Comparison of ENCODE assay signal across 15 cellular contexts in genomic region chr2:47422560-47422959, GRCh38. TPM values are rescaled to one million over a fixed set of nuclear protein-coding genes. Genes with fewer than 3 reads are reported as not detected.
DNase-seq lines count a peak whose midpoint lies in the region; ATAC-seq and TF ChIP-seq lines count a peak whose summit lies in the region.
"Had no signal": no experiment of that assay in that cellular context is flagged by ENCODE, and none has a peak within 500 bp of the region (broad histone marks: within the 10 kb centered on the region; RNA-seq: fewer than 3 reads in every experiment).

No MANE protein-coding gene starts in this region.

- H3K4me3 ChIP-seq in SJSA1: no peak overlapping the region
- no peak overlapping the region for H3K4me3 ChIP-seq in skeletal muscle satellite cell (ENCODE audit: low read length)
- no peak overlapping the region for H3K4me3 ChIP-seq in Peyer's patch
- H3K4me3 ChIP-seq in MG63: no peak overlapping the region
- H3K4me3 ChIP-seq: lower lobe of right lung had no signal

- H3K27ac ChIP-seq in SJSA1: peak overlapping the region; percentile 64
- no peak overlapping the region for H3K27ac ChIP-seq in Peyer's patch
- H3K27ac ChIP-seq: lower lobe of right lung had no signal

- POLR2A ChIA-PET in activated CD4-positive, alpha-beta memory T cell treated with anti-CD3 and anti-CD28 coated beads for 36 hours (lab: Charles Lee): no interaction called here

- no peak for TF ChIP-seq CTCF in Peyer's patch (IDR thresholded peaks at IDR 0.05)

- TF ChIP-seq POLR2A in Peyer's patch (IDR thresholded peaks at IDR 0.05): no peak

- H3K4me1 Mint-ChIP-seq in activated CD4-positive, alpha-beta memory T cell treated with anti-CD3 and anti-CD28 coated beads for 36 hours (ENCODE audit: low read depth): no peaks in the 10 kb centered on the region
- H3K4me1 Mint-ChIP-seq: nephron had no signal

- no peaks in the 10 kb centered on the region for H3K9me3 Mint-ChIP-seq in activated CD4-positive, alpha-beta memory T cell treated with anti-CD3 and anti-CD28 coated beads for 36 hours
- H3K9me3 Mint-ChIP-seq: activated T-cell treated with anti-CD3 and anti-CD28 coated beads, Interleukin-2, amount 50 U/mL, for 4 hours; nephron had no signal

- H3K9ac ChIP-seq in skeletal muscle satellite cell (ENCODE audit: low read depth, low read length): peak overlapping the region; percentile 36

- CTCF ChIA-PET in activated CD4-positive, alpha-beta memory T cell treated with anti-CD3 and anti-CD28 coated beads for 36 hours (lab: Charles Lee): no interaction called here

- H3K4me2 ChIP-seq in skeletal muscle satellite cell (ENCODE audit: low read length): peak overlapping the region; percentile 45

- peaks cover 36% of the 10 kb centered on the region for H3K36me3 ChIP-seq in SJSA1
- H3K36me3 ChIP-seq in skeletal muscle satellite cell (ENCODE audit: insufficient read depth, low read length): peaks cover 3% of the 10 kb centered on the region
- peaks cover 0 to 6% (median 0%) of the 10 kb centered on the region in 3 donors for H3K36me3 ChIP-seq in Peyer's patch
- H3K36me3 ChIP-seq in MG63: peaks cover 53% of the 10 kb centered on the region

- no peaks in the 10 kb centered on the region for H3K9me3 ChIP-seq in SJSA1 (replicated peaks)
- no peaks in the 10 kb centered on the region for H3K9me3 ChIP-seq in skeletal muscle satellite cell (replicated peaks; ENCODE audit: low read length)
- no peaks in the 10 kb centered on the region for H3K9me3 ChIP-seq in Peyer's patch
- H3K9me3 ChIP-seq in MG63: no peaks in the 10 kb centered on the region
- H3K9me3 ChIP-seq: lower lobe of right lung had no signal

- H3K27me3 ChIP-seq in SJSA1 (replicated peaks): no peaks in the 10 kb centered on the region
- H3K27me3 ChIP-seq in skeletal muscle satellite cell (ENCODE audit: control insufficient read depth, insufficient read depth, low read length): no peaks in the 10 kb centered on the region
- no peaks in the 10 kb centered on the region for H3K27me3 ChIP-seq in Peyer's patch
- H3K27me3 ChIP-seq in MG63: no peaks in the 10 kb centered on the region

- intact Hi-C loops in activated CD4-positive, alpha-beta memory T cell treated with anti-CD3 and anti-CD28 coated beads for 36 hours (cut with micrococcal nuclease): no loop called here

- no peak overlapping the region for H3K4me3 Mint-ChIP-seq in activated CD4-positive, alpha-beta memory T cell treated with anti-CD3 and anti-CD28 coated beads for 36 hours
- H3K4me3 Mint-ChIP-seq: activated T-cell treated with anti-CD3 and anti-CD28 coated beads, Interleukin-2, amount 50 U/mL, for 4 hours; nephron had no signal

- no peak for ATAC-seq in GM21390 (IDR thresholded peaks at IDR 0.05; ENCODE audit: unreplicated experiment)
- ATAC-seq: activated T-cell treated with anti-CD3 and anti-CD28 coated beads, Interleukin-2, amount 50 U/mL, for 4 hours; lower lobe of right lung had no signal

- DNase-seq in HCEC 1CT (peak; percentile 82), SJSA1 (ENCODE audit: low read depth in 1 of 2, low spot score in 2 of 2) (peak in 1 of 2 experiments; percentile 11), fibroblast of gingiva (ENCODE audit: low read depth) (peak; percentile 43), Peyer's patch (no peak), MG63 (no peak)
- DNase-seq in activated CD4-positive, alpha-beta memory T cell treated with anti-CD3 and anti-CD28 coated beads for 36 hours: no peak
- DNase-seq: activated T-cell treated with anti-CD3 and anti-CD28 coated beads, Interleukin-2, amount 50 U/mL, for 4 hours; lower lobe of right lung; NCI-H2029; NCI-H748 treated with DMSO at 0.1 percent for 48 hours; Right ventricle myocardium superior had no signal

- H3K36me3 Mint-ChIP-seq in activated CD4-positive, alpha-beta memory T cell treated with anti-CD3 and anti-CD28 coated beads for 36 hours: peaks cover 16% of the 10 kb centered on the region

- H3K4me1 ChIP-seq in SJSA1 (replicated peaks) (peaks cover 3% of the 10 kb centered on the region; the same call in 1 of the 2 replicates), skeletal muscle satellite cell (ENCODE audit: control insufficient read depth, insufficient read depth, low read length) (peaks cover 17% of the 10 kb centered on the region), Peyer's patch (no peaks in the 10 kb centered on the region)
- H3K4me1 ChIP-seq: lower lobe of right lung had no signal

- no peaks in the 10 kb centered on the region for H3K27me3 Mint-ChIP-seq in activated CD4-positive, alpha-beta memory T cell treated with anti-CD3 and anti-CD28 coated beads for 36 hours

- no peak overlapping the region for H3K27ac Mint-ChIP-seq in activated CD4-positive, alpha-beta memory T cell treated with anti-CD3 and anti-CD28 coated beads for 36 hours
- H3K27ac Mint-ChIP-seq: nephron had no signal

RNA-seq across cellular contexts. Expression of gene MSH2, which starts 19.6 kb away (rescaled TPM):
- total RNA-seq in SJSA1 (2014; rRNA removed; shearing (Covaris generic)): 44.8 and 50.4 TPM in 2 replicates
- total RNA-seq in skeletal muscle satellite cell (2012; rRNA removed): 17.5 and 18.3 TPM in 2 replicates
- total RNA-seq in activated CD4-positive, alpha-beta memory T cell treated with anti-CD3 and anti-CD28 coated beads for 36 hours: 10 to 100 TPM; 57.0 to 59.1 TPM
- total RNA-seq in Peyer's patch: 10 to 100 TPM in 1 of 4 donors, 1 to 10 TPM in 3; 5.8 to 23.1 (median 9.2) TPM
- 62.2 and 109 TPM in 2 replicates for total RNA-seq in MG63 (2014; rRNA removed; shearing (Covaris generic); ENCODE audit: low replicate concordance)

RNA-seq across cellular contexts. Expression of gene EPCAM, which starts 53.4 kb away (rescaled TPM):
- 0.66 and 0.74 TPM in 2 replicates for total RNA-seq in SJSA1 (2014; rRNA removed; shearing (Covaris generic))
- total RNA-seq in skeletal muscle satellite cell (2012; rRNA removed): not detected in 2 replicates
- total RNA-seq in activated CD4-positive, alpha-beta memory T cell treated with anti-CD3 and anti-CD28 coated beads for 36 hours: under 1 TPM; 0.57 to 0.63 TPM
- total RNA-seq in Peyer's patch: 100 to 1,000 TPM in 3 of 4 donors, 10 to 100 TPM in 1; 62.7 to 969 (median 724) TPM
- not detected in 2 replicates for total RNA-seq in MG63 (2014; rRNA removed; shearing (Covaris generic); ENCODE audit: low replicate concordance)
- total RNA-seq: pulmonary artery endothelial cell, Right ventricle myocardium superior had no signal

Comparison
In these comparisons a context has a peak if more than half of its experiments do, and no peak if none do; other contexts are left out.
1. DNase-seq: peak in HCEC 1CT (single experiment) and fibroblast of gingiva (single experiment); none in activated CD4-positive, alpha-beta memory T cell treated with anti-CD3 and anti-CD28 coated beads for 36 hours (single experiment), Peyer's patch (0 of 3) and MG63 (single experiment).
2. RNA of gene EPCAM, which starts 53.4 kb away (total RNA-seq): 62.7 to 969 TPM in Peyer's patch; 0.66 to 0.74 TPM in SJSA1, 0.57 to 0.63 TPM in activated CD4-positive, alpha-beta memory T cell treated with anti-CD3 and anti-CD28 coated beads for 36 hours and not detected in MG63; every median in the first group is over 10 times any median in the second.